1 cellular context compared by ENCODE assay signal in the genomic region with DNA sequence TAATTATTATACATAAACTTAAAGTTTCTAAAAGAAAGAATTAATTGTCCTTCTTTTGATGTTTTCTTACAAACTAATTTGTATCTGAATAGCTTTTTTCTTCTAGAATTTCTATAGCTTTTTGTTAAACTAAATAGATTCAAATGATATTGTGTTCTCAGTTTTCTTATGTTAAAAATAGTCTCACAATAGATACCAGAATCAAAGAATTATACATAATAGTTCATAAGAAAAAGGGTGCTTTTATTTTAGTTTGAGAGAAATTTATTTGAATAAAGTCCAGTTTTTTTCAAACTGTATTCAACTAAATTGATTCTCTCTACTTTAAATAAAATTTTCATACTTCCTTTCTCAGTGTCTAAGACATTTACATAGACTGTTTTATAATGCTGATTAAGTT.
TF ChIP-seq lines count a peak whose summit lies in the region.

No MANE protein-coding gene starts in this region.

TF ChIP-seq in GM23338, 12 proteins besides CTCF, POLR2A, EP300 and RAD21 (continued from another document):
- TF ChIP-seq, protein P1, sequence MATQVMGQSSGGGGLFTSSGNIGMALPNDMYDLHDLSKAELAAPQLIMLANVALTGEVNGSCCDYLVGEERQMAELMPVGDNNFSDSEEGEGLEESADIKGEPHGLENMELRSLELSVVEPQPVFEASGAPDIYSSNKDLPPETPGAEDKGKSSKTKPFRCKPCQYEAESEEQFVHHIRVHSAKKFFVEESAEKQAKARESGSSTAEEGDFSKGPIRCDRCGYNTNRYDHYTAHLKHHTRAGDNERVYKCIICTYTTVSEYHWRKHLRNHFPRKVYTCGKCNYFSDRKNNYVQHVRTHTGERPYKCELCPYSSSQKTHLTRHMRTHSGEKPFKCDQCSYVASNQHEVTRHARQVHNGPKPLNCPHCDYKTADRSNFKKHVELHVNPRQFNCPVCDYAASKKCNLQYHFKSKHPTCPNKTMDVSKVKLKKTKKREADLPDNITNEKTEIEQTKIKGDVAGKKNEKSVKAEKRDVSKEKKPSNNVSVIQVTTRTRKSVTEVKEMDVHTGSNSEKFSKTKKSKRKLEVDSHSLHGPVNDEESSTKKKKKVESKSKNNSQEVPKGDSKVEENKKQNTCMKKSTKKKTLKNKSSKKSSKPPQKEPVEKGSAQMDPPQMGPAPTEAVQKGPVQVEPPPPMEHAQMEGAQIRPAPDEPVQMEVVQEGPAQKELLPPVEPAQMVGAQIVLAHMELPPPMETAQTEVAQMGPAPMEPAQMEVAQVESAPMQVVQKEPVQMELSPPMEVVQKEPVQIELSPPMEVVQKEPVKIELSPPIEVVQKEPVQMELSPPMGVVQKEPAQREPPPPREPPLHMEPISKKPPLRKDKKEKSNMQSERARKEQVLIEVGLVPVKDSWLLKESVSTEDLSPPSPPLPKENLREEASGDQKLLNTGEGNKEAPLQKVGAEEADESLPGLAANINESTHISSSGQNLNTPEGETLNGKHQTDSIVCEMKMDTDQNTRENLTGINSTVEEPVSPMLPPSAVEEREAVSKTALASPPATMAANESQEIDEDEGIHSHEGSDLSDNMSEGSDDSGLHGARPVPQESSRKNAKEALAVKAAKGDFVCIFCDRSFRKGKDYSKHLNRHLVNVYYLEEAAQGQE (IDR thresholded peaks at IDR 0.05; ENCODE audit: unreplicated experiment): no peak
- TF ChIP-seq ZNF331 (CRISPR knock-in tag; IDR thresholded peaks at IDR 0.05; ENCODE audit: low read depth): no peak
- no peak for TF ChIP-seq JUNB (IDR thresholded peaks at IDR 0.05; ENCODE audit: unreplicated experiment)
